8 cellular contexts compared by ENCODE assay signal in genomic region chr6:139881728-139882211, GRCh38.
DNase-seq lines count a peak whose midpoint lies in the region; ATAC-seq, FAIRE-seq and TF ChIP-seq lines count a peak whose summit lies in the region.

No MANE protein-coding gene starts in this region.

- 83% methylated on average over 2 of the region's 2 CpGs for WGBS in hepatocyte (ENCODE audit: low lambda C conversion rate, missing lambda C conversion rate)
- WGBS in small intestine, 3 donors: 81 to 87% (median 87%) methylated on average over 2 of the region's 2 CpGs

- no peaks in the 10 kb centered on the region for H3K9me3 Mint-ChIP-seq in activated naive CD8-positive, alpha-beta T cell treated with anti-CD3 and anti-CD28 coated beads, Interleukin-2, amount 50 U/mL, for 24 hours

- H3K9me2 ChIP-seq in hepatocyte (replicated peaks; ENCODE audit: insufficient read depth): no peaks in the 10 kb centered on the region

- H3K4me2 ChIP-seq in hepatocyte: no peak overlapping the region

- H3K36me3 Mint-ChIP-seq in activated naive CD8-positive, alpha-beta T cell treated with anti-CD3 and anti-CD28 coated beads, Interleukin-2, amount 50 U/mL, for 24 hours (ENCODE audit: low read depth): no peaks in the 10 kb centered on the region

- no peaks in the 10 kb centered on the region for H3K79me2 ChIP-seq in hepatocyte

- H3K9me3 ChIP-seq in hepatocyte (ENCODE audit: low read depth): no peaks in the 10 kb centered on the region
- H3K9me3 ChIP-seq in small intestine (ENCODE audit: control insufficient read depth, low read depth): no peaks in the 10 kb centered on the region

- peak; percentile 53 for TF ChIP-seq CTCF in hepatocyte (IDR thresholded peaks at IDR 0.05; ENCODE audit: poor library complexity)

- DNase-seq in CMK (ENCODE audit: low read depth): peak; percentile 9
- peak; percentile 31 for DNase-seq in NCI-H1694 (lab: John Stamatoyannopoulos, UW)
- DNase-seq in activated naive CD8-positive, alpha-beta T cell treated with anti-CD3 and anti-CD28 coated beads, Interleukin-2, amount 50 U/mL, for 24 hours: peak; percentile 19
- peak; percentile 21 for DNase-seq in hepatocyte (ENCODE audit: low spot score)
- peak; percentile 49 for DNase-seq in small intestine
- no peak for DNase-seq in activated CD4-positive, CD25-positive, alpha-beta regulatory T cell treated with anti-CD3 and anti-CD28 coated beads, Interleukin-2, amount 50 U/mL, for 72 hours

- H2AFZ ChIP-seq in hepatocyte: peak overlapping the region; percentile 14

- H3K4me1 ChIP-seq in hepatocyte (ENCODE audit: insufficient read depth): peaks cover 20% of the 10 kb centered on the region
- no peaks in the 10 kb centered on the region for H3K4me1 ChIP-seq in small intestine (ENCODE audit: control insufficient read depth in 2 of 2, insufficient read depth in 1 of 2, low read depth in 1 of 2, low read length in 1 of 2)

- H4K20me1 ChIP-seq in hepatocyte (ENCODE audit: insufficient read depth, poor library complexity, severe bottlenecking): no peaks in the 10 kb centered on the region

- FAIRE-seq in small intestine (lab: Jason Lieb, UNC): no peak

- H3K4me3 Mint-ChIP-seq in activated naive CD8-positive, alpha-beta T cell treated with anti-CD3 and anti-CD28 coated beads, Interleukin-2, amount 50 U/mL, for 24 hours: no peak overlapping the region

- H3K27me3 Mint-ChIP-seq in activated naive CD8-positive, alpha-beta T cell treated with anti-CD3 and anti-CD28 coated beads, Interleukin-2, amount 50 U/mL, for 24 hours: peaks cover 5% of the 10 kb centered on the region

- H3K27me3 ChIP-seq in hepatocyte (no peaks in the 10 kb centered on the region), small intestine (ENCODE audit: control insufficient read depth in 2 of 2, insufficient read depth in 2 of 2, low read length in 2 of 2) (no peaks in the 10 kb centered on the region)

- no peaks in the 10 kb centered on the region for H3K36me3 ChIP-seq in hepatocyte (replicated peaks; ENCODE audit: insufficient read depth, low read depth)
- H3K36me3 ChIP-seq in small intestine (ENCODE audit: control insufficient read depth in 2 of 2, insufficient read depth in 2 of 2, low read length in 2 of 2): no peaks in the 10 kb centered on the region

- ATAC-seq in GM18520 (IDR thresholded peaks at IDR 0.05; ENCODE audit: unreplicated experiment): peak; percentile 66
- peak; percentile 86 for ATAC-seq in HG02943 (IDR thresholded peaks at IDR 0.05; ENCODE audit: low read depth, unreplicated experiment)
- ATAC-seq in activated naive CD8-positive, alpha-beta T cell treated with anti-CD3 and anti-CD28 coated beads, Interleukin-2, amount 50 U/mL, for 24 hours: peak; percentile 68

- no peak overlapping the region for H3K27ac Mint-ChIP-seq in activated naive CD8-positive, alpha-beta T cell treated with anti-CD3 and anti-CD28 coated beads, Interleukin-2, amount 50 U/mL, for 24 hours

- no peak overlapping the region for H3K27ac ChIP-seq in hepatocyte
- H3K27ac ChIP-seq in small intestine (ENCODE audit: low read depth in 1 of 2, low read length in 1 of 2): peak overlapping the region in 1 of 2 donors; percentile 65

- no peak overlapping the region for H3K4me3 ChIP-seq in hepatocyte
- H3K4me3 ChIP-seq in small intestine (ENCODE audit: low read depth in 1 of 2, low read length in 2 of 2): no peak overlapping the region

- peaks cover 3% of the 10 kb centered on the region for H3K4me1 Mint-ChIP-seq in activated naive CD8-positive, alpha-beta T cell treated with anti-CD3 and anti-CD28 coated beads, Interleukin-2, amount 50 U/mL, for 24 hours
